In genomic region chr11:101848262-101848661, GRCh38 we compare ENCODE assay signal across 12 cellular contexts.
DNase-seq lines count a peak whose midpoint lies in the region; ATAC-seq, FAIRE-seq and TF ChIP-seq lines count a peak whose summit lies in the region.
"Had no signal": no experiment of that assay in that cellular context is flagged by ENCODE, and none has a peak within 500 bp of the region (broad histone marks: within the 10 kb centered on the region; RNA-seq: fewer than 3 reads in every experiment).

No MANE protein-coding gene starts in this region.

- H3K9me2 ChIP-seq in Karpas-422 (replicated peaks; ENCODE audit: insufficient read depth, low read length), result no peaks in the 10 kb centered on the region

- H3K36me3 Mint-ChIP-seq in Caco-2 (ENCODE audit: insufficient read depth, unreplicated experiment), result no peaks in the 10 kb centered on the region
- H3K36me3 Mint-ChIP-seq in mesothelial cell of epicardium, result no peaks in the 10 kb centered on the region

- H2AFZ ChIP-seq in Karpas-422 (ENCODE audit: low read length), result no peak overlapping the region

- no peak overlapping the region for H3K4me3 ChIP-seq in Caco-2 (ENCODE audit: low read depth, low read length)
- H3K4me3 ChIP-seq in Karpas-422 (ENCODE audit: low read length), result no peak overlapping the region
- H3K4me3 ChIP-seq in bronchial epithelial cell (ENCODE audit: low read depth, low read length), result no peak overlapping the region
- H3K4me3 ChIP-seq: GM12878 had no signal

- peaks cover 29% of the 10 kb centered on the region for H3K9me3 Mint-ChIP-seq in Caco-2 (ENCODE audit: unreplicated experiment)
- no peaks in the 10 kb centered on the region for H3K9me3 Mint-ChIP-seq in mesothelial cell of epicardium

- no peak for FAIRE-seq in bronchial epithelial cell (lab: Jason Lieb, UNC)
- FAIRE-seq: GM12878 had no signal

- intact Hi-C loops in Caco-2 (cut with micrococcal nuclease; ENCODE audit: unreplicated experiment), result loop anchor here (1.0 kb wide), 4 partner anchors 88 to 419 kb away; no protein-coding TSS in a partner anchor

- CTCF ChIA-PET in Caco-2 (lab: Charles Lee), result no interaction called here

- H3K4me1 ChIP-seq in Caco-2 (no peaks in the 10 kb centered on the region), Karpas-422 (ENCODE audit: low read length) (no peaks in the 10 kb centered on the region)

- no peaks in the 10 kb centered on the region for H3K79me2 ChIP-seq in Karpas-422 (ENCODE audit: low read length)

- DNase-seq in Caco-2, result peak in 1 of 2 experiments; percentile 41
- peak; percentile 84 for DNase-seq in Karpas-422
- DNase-seq in bronchial epithelial cell (ENCODE audit: low read depth), result peak; percentile 34
- no peak for DNase-seq in mesothelial cell of epicardium (ENCODE audit: low spot score in 2 of 2, unreplicated experiment in 2 of 2)
- no peak for DNase-seq in T-helper 2 cell
- DNase-seq in retina, result no peak
- DNase-seq: activated CD4-positive, CD25-positive, alpha-beta regulatory T cell treated with anti-CD3 and anti-CD28 coated beads, Interleukin-2, amount 50 U/mL, for 72 hours; brain microvascular endothelial cell; NCI-H1930 had no signal

- H3K27ac ChIP-seq in Karpas-422 (ENCODE audit: low read length), result no peak overlapping the region
- H3K27ac ChIP-seq: brain microvascular endothelial cell had no signal

- H3K9me3 ChIP-seq in Caco-2 (no peaks in the 10 kb centered on the region), Karpas-422 (ENCODE audit: low read length) (no peaks in the 10 kb centered on the region)

- H3K4me1 Mint-ChIP-seq in Caco-2 (ENCODE audit: low read depth, unreplicated experiment) (no peaks in the 10 kb centered on the region), mesothelial cell of epicardium (no peaks in the 10 kb centered on the region)

- H3K4me3 Mint-ChIP-seq in Caco-2 (ENCODE audit: unreplicated experiment) (no peak overlapping the region), mesothelial cell of epicardium (no peak overlapping the region)

- TF ChIP-seq CTCF in Caco-2 (IDR thresholded peaks at IDR 0.05; ENCODE audit: insufficient read depth in 1 of 2, low read depth in 1 of 2, low read length in 1 of 2, severe bottlenecking in 1 of 2, unreplicated experiment in 1 of 2), result peak; percentile 24 to 62
- no peak for TF ChIP-seq CTCF in bronchial epithelial cell (IDR thresholded peaks at IDR 0.05; ENCODE audit: insufficient read depth, low read length, severe bottlenecking)
- peak; percentile 91 for TF ChIP-seq CTCF in mesothelial cell of epicardium (IDR thresholded peaks at IDR 0.05; ENCODE audit: unreplicated experiment)

- no peaks in the 10 kb centered on the region for H3K27me3 Mint-ChIP-seq in Caco-2 (ENCODE audit: insufficient read depth, unreplicated experiment)
- H3K27me3 Mint-ChIP-seq in mesothelial cell of epicardium (ENCODE audit: low read depth), result no peaks in the 10 kb centered on the region

- H3K36me3 ChIP-seq in Caco-2 (ENCODE audit: control insufficient read depth, insufficient read depth, low read length) (no peaks in the 10 kb centered on the region), Karpas-422 (ENCODE audit: insufficient read depth, low read length) (no peaks in the 10 kb centered on the region), bronchial epithelial cell (ENCODE audit: control insufficient read depth, insufficient read depth, low read length) (no peaks in the 10 kb centered on the region)
- H3K36me3 ChIP-seq: brain microvascular endothelial cell had no signal

- ATAC-seq in GM19035 (IDR thresholded peaks at IDR 0.05; ENCODE audit: unreplicated experiment), result no peak
- no peak for ATAC-seq in HG03457 (IDR thresholded peaks at IDR 0.05; ENCODE audit: unreplicated experiment)
- ATAC-seq: GM12878 had no signal

- H3K4me2 ChIP-seq in Karpas-422 (ENCODE audit: low read depth, low read length, poor library complexity, severe bottlenecking), result no peak overlapping the region

- no peaks in the 10 kb centered on the region for H3K27me3 ChIP-seq in Caco-2 (replicated peaks; ENCODE audit: control insufficient read depth, insufficient read depth, low read length)
- no peaks in the 10 kb centered on the region for H3K27me3 ChIP-seq in Karpas-422 (ENCODE audit: low read length)
- H3K27me3 ChIP-seq in bronchial epithelial cell (ENCODE audit: control insufficient read depth, insufficient read depth, low read length), result no peaks in the 10 kb centered on the region
- H3K27me3 ChIP-seq: brain microvascular endothelial cell had no signal

- POLR2A ChIA-PET in Caco-2 (lab: Charles Lee), result no interaction called here

- H4K20me1 ChIP-seq in Karpas-422 (ENCODE audit: insufficient read depth, low read depth, low read length), result no peaks in the 10 kb centered on the region

- no TSS peak for BruUV-seq in Caco-2 (replicated peaks; lab: Mats Ljungman, UMichigan)

- H3K27ac Mint-ChIP-seq in Caco-2 (ENCODE audit: unreplicated experiment), result no peak overlapping the region
- no peak overlapping the region for H3K27ac Mint-ChIP-seq in mesothelial cell of epicardium

- no peak overlapping the region for H3K9ac ChIP-seq in Karpas-422 (ENCODE audit: low read length)

Comparison
In these comparisons a context has a peak if more than half of its experiments do, and no peak if none do; other contexts are left out.
1. DNase-seq: peak in Karpas-422 (single experiment) and bronchial epithelial cell (single experiment); none in mesothelial cell of epicardium (0 of 2), T-helper 2 cell (0 of 5) and retina (single experiment).